ENCODE assay signal across 9 cellular contexts in the genomic region with DNA sequence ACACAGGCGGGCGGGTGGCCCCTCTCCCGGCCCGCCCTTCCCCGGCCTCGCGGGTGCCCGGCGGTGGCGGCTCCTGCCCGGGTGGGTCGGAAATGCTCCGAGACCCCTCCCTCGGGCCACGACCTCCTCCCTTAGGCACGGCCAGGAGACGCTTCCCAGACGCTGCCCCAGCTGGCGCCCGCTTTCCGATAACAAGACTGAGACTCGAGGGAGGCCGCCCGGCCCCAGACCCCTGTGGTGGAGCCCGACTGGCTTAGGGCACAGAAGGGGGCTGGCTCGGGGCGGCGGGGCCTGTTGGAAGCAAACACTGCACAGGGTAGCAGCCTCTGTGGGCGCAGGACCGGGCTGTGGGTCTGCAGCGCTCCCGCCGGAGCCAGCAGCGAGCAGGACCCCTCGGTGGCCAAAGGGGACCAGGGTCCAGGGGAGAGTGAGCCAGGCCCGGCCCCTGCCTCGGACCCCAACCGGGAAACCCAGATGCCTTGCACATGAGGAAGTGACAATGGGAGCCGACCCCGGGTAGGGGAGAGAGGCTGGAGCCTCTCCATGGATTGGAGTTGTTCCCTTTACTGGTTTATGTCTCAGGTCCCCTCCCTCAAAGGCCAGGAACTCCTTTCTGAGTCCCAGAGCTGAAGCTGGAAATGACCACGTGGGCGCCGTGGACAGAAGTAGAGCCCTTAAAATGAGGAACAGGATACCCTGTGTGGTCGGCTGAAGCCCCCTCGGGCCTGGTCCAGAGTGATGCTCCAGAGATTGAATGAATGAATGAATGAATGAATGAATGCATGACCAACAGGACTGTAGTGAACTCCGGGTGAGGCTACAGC. TPM values are rescaled to one million over a fixed set of nuclear protein-coding genes. Genes with fewer than 3 reads are reported as not detected.
DNase-seq lines count a peak whose midpoint lies in the region; ATAC-seq and TF ChIP-seq lines count a peak whose summit lies in the region.
"Had no signal": no experiment of that assay in that cellular context is flagged by ENCODE, and none has a peak within 500 bp of the region (broad histone marks: within the 10 kb centered on the region; RNA-seq: fewer than 3 reads in every experiment).

No MANE protein-coding gene starts in this region.

- peak; percentile 24 for ATAC-seq in HG03045 (IDR thresholded peaks at IDR 0.05; ENCODE audit: unreplicated experiment)
- ATAC-seq in Right ventricle myocardium superior (ENCODE audit: poor library complexity): peak; percentile 8

- no peaks in the 10 kb centered on the region for H3K36me3 Mint-ChIP-seq in progenitor cell of endocrine pancreas (ENCODE audit: insufficient read depth)

- H3K4me1 Mint-ChIP-seq in progenitor cell of endocrine pancreas (ENCODE audit: low read depth): peaks cover 6% of the 10 kb centered on the region

- no peak overlapping the region for H3K27ac Mint-ChIP-seq in progenitor cell of endocrine pancreas

- DNase-seq in DMS 273 (lab: John Stamatoyannopoulos, UW; ENCODE audit: unreplicated experiment) (peak; percentile 75), DMS 273 treated with DMSO at 0.1 percent for 48 hours (lab: John Stamatoyannopoulos, UW) (no peak), WERI-Rb-1 (peak; percentile 57), Right ventricle myocardium superior (no peak), progenitor cell of endocrine pancreas (ENCODE audit: low spot score, unreplicated experiment) (peak; percentile 54), SW480 (ENCODE audit: low spot score) (no peak), NCI-H748 (lab: John Stamatoyannopoulos, UW; ENCODE audit: unreplicated experiment) (no peak)

- H3K9me3 ChIP-seq in WERI-Rb-1 (ENCODE audit: severe bottlenecking): no peaks in the 10 kb centered on the region

- no peak for TF ChIP-seq CTCF in WERI-Rb-1 (IDR thresholded peaks at IDR 0.05; ENCODE audit: low read depth, low read length)
- no peak for TF ChIP-seq CTCF in progenitor cell of endocrine pancreas (IDR thresholded peaks at IDR 0.05; ENCODE audit: unreplicated experiment)

- H3K27me3 Mint-ChIP-seq in progenitor cell of endocrine pancreas: peaks cover 8% of the 10 kb centered on the region

- peak overlapping the region; percentile 81 for H3K27ac ChIP-seq in WERI-Rb-1
- H3K27ac ChIP-seq: 22Rv1 had no signal

- intact Hi-C loops in Right ventricle myocardium superior (cut with DNase I): loop anchor here (10.0 kb wide), 1 partner anchor 108 kb away; no protein-coding TSS in a partner anchor

- peak overlapping the region; percentile 81 for H3K4me3 Mint-ChIP-seq in progenitor cell of endocrine pancreas (ENCODE audit: low read depth)

- H3K9me3 Mint-ChIP-seq in progenitor cell of endocrine pancreas (ENCODE audit: low read depth): no peaks in the 10 kb centered on the region

- H3K4me3 ChIP-seq in WERI-Rb-1 (ENCODE audit: low read depth, low read length): peak overlapping the region; percentile 75

- H3K36me3 ChIP-seq in WERI-Rb-1: no peaks in the 10 kb centered on the region

- H3K27me3 ChIP-seq in WERI-Rb-1 (ENCODE audit: insufficient read depth, low read depth, severe bottlenecking): no peaks in the 10 kb centered on the region

RNA-seq across cellular contexts. Expression of gene ADCY7, which starts 19.8 kb away (rescaled TPM):
- 9.3 TPM for total RNA-seq in Right ventricle myocardium superior
- 16.8 and 17.0 TPM in 2 replicates for total RNA-seq in progenitor cell of endocrine pancreas

Comparison
In these comparisons a context has a peak if more than half of its experiments do, and no peak if none do; other contexts are left out.
1. DNase-seq: peak in DMS 273 (single experiment), WERI-Rb-1 (single experiment) and progenitor cell of endocrine pancreas (single experiment); none in DMS 273 treated with DMSO at 0.1 percent for 48 hours (single experiment), Right ventricle myocardium superior (single experiment), SW480 (single experiment) and NCI-H748 (single experiment).